9 cellular contexts compared by ENCODE assay signal in genomic region chr1:111604931-111605330, GRCh38. TPM values are rescaled to one million over a fixed set of nuclear protein-coding genes. Genes with fewer than 3 reads are reported as not detected.
A peak's percentile ranks its signal among the peaks of the same experiment; 100 is the strongest.
DNase-seq lines count a peak whose midpoint lies in the region; ATAC-seq lines count a peak whose summit lies in the region.
"Had no signal": no experiment of that assay in that cellular context is flagged by ENCODE, and none has a peak within 500 bp of the region (broad histone marks: within the 10 kb centered on the region; RNA-seq: fewer than 3 reads in every experiment).

No MANE protein-coding gene starts in this region.

- H3K9me3 ChIP-seq in CD4-positive, CD25-positive, alpha-beta regulatory T cell (ENCODE audit: control insufficient read depth in 2 of 2, low read length in 2 of 2), result no peaks in the 10 kb centered on the region
- no peaks in the 10 kb centered on the region for H3K9me3 ChIP-seq in adipocyte (ENCODE audit: control insufficient read depth, low read length)

- peaks cover 4% of the 10 kb centered on the region for H3K27me3 Mint-ChIP-seq in CD4-positive, CD25-positive, alpha-beta regulatory T cell
- no peaks in the 10 kb centered on the region for H3K27me3 Mint-ChIP-seq in memory B cell

- no peak for ATAC-seq in CD4-positive, CD25-positive, alpha-beta regulatory T cell (ENCODE audit: low read depth in 2 of 2)
- ATAC-seq in memory B cell (ENCODE audit: low read depth) (no peak), HG03442 (IDR thresholded peaks at IDR 0.05; ENCODE audit: unreplicated experiment) (no peak)

- no peak for DNase-seq in CD4-positive, CD25-positive, alpha-beta regulatory T cell
- DNase-seq in LHCN-M2 (ENCODE audit: low read depth), result peak; percentile 68
- DNase-seq in adipocyte (ENCODE audit: low read depth), result peak; percentile 52
- no peak for DNase-seq in memory B cell (ENCODE audit: low spot score in 2 of 2)
- no peak for DNase-seq in effector CD4-positive, alpha-beta T cell
- no peak for DNase-seq in GM19238 (ENCODE audit: insufficient read length, low spot score)
- DNase-seq in NOMO-1 treated with DMSO at 0.1 percent for 48 hours (lab: John Stamatoyannopoulos, UW; ENCODE audit: unreplicated experiment), result no peak
- DNase-seq: DND-41 had no signal

- no peaks in the 10 kb centered on the region for H3K36me3 Mint-ChIP-seq in CD4-positive, CD25-positive, alpha-beta regulatory T cell
- no peaks in the 10 kb centered on the region for H3K36me3 Mint-ChIP-seq in memory B cell

- H3K4me3 ChIP-seq in CD4-positive, CD25-positive, alpha-beta regulatory T cell (ENCODE audit: low read depth, low read length), result peak overlapping the region; percentile 70
- H3K4me3 ChIP-seq in adipocyte (ENCODE audit: low read length), result no peak overlapping the region

- peak overlapping the region in 3 of 4 donors; percentile 49 to 74 (median 64) for H3K4me3 Mint-ChIP-seq in CD4-positive, CD25-positive, alpha-beta regulatory T cell
- H3K4me3 Mint-ChIP-seq in memory B cell, result no peak overlapping the region

- H3K27ac ChIP-seq in CD4-positive, CD25-positive, alpha-beta regulatory T cell (ENCODE audit: insufficient read depth, low read length, poor library complexity, severe bottlenecking), result peak overlapping the region; percentile 77

- peaks cover 0 to 1% (median 0%) of the 10 kb centered on the region in 7 donors for H3K9me3 Mint-ChIP-seq in CD4-positive, CD25-positive, alpha-beta regulatory T cell
- no peaks in the 10 kb centered on the region for H3K9me3 Mint-ChIP-seq in memory B cell

- peaks cover 36 to 68% (median 54%) of the 10 kb centered on the region in 4 donors for H3K4me1 Mint-ChIP-seq in CD4-positive, CD25-positive, alpha-beta regulatory T cell
- H3K4me1 Mint-ChIP-seq in memory B cell, result peaks cover 49% of the 10 kb centered on the region

- H3K27me3 ChIP-seq in CD4-positive, CD25-positive, alpha-beta regulatory T cell (ENCODE audit: control insufficient read depth, insufficient read depth, low read length), result no peaks in the 10 kb centered on the region
- no peaks in the 10 kb centered on the region for H3K27me3 ChIP-seq in adipocyte (replicated peaks; ENCODE audit: control insufficient read depth, insufficient read depth, low read length)

- H3K9ac ChIP-seq in adipocyte (ENCODE audit: low read length), result no peak overlapping the region

- peaks cover 69% of the 10 kb centered on the region for H3K4me1 ChIP-seq in CD4-positive, CD25-positive, alpha-beta regulatory T cell (ENCODE audit: control insufficient read depth, insufficient read depth, low read length, poor library complexity, severe bottlenecking)
- H3K4me1 ChIP-seq in adipocyte (ENCODE audit: control insufficient read depth, insufficient read depth, low read length), result peaks cover 22% of the 10 kb centered on the region

- peak overlapping the region; percentile 77 to 96 (median 94) for H3K27ac Mint-ChIP-seq in CD4-positive, CD25-positive, alpha-beta regulatory T cell
- peak overlapping the region; percentile 69 for H3K27ac Mint-ChIP-seq in memory B cell

- H3K36me3 ChIP-seq in CD4-positive, CD25-positive, alpha-beta regulatory T cell (ENCODE audit: control insufficient read depth, insufficient read depth, low read length), result no peaks in the 10 kb centered on the region
- H3K36me3 ChIP-seq in adipocyte (ENCODE audit: control insufficient read depth, insufficient read depth, low read length, severe bottlenecking), result no peaks in the 10 kb centered on the region

RNA-seq across cellular contexts. Expression of gene RAP1A, which starts 14.7 kb away (rescaled TPM):
- total RNA-seq in CD4-positive, CD25-positive, alpha-beta regulatory T cell, result 143 TPM
- polyA plus RNA-seq in CD4-positive, CD25-positive, alpha-beta regulatory T cell, result 10 to 100 TPM; 72.8 to 91.3 (median 78.2) TPM
- 19.9 and 24.7 TPM in 2 replicates for total RNA-seq in LHCN-M2 (2014; rRNA removed)
- 37.2 TPM for polyA plus RNA-seq in LHCN-M2 (2012)

Comparison
In these comparisons a context has a peak if more than half of its experiments do, and no peak if none do; other contexts are left out.
1. DNase-seq: peak in LHCN-M2 (single experiment) and adipocyte (single experiment); none in CD4-positive, CD25-positive, alpha-beta regulatory T cell (0 of 3), memory B cell (0 of 2), effector CD4-positive, alpha-beta T cell (single experiment), GM19238 (single experiment) and NOMO-1 treated with DMSO at 0.1 percent for 48 hours (single experiment).